13 cellular contexts compared by ENCODE assay signal in the genomic region with DNA sequence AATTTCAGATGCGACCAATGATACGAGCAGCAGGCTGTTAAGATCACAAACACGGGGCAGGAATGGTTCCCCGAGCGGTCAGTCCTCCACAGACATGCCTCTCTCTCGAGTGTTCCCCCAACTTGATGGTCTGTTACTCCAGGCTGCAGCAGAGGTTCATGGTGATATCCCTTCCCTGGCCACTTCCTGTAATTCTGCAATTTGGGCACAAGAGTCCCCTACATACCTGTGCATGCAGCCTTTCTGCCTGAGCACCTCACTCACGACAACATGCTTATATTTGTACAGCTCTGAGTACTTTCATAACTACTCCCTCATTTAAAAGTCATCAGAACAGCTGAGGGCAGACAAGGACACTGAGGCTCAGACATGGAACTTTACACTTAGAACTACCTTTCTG.
DNase-seq lines count a peak whose midpoint lies in the region; ATAC-seq and TF ChIP-seq lines count a peak whose summit lies in the region.
"Had no signal": no experiment of that assay in that cellular context is flagged by ENCODE, and none has a peak within 500 bp of the region (broad histone marks: within the 10 kb centered on the region; RNA-seq: fewer than 3 reads in every experiment).

No MANE protein-coding gene starts in this region.

- H3K4me1 ChIP-seq in right lobe of liver = no peaks in the 10 kb centered on the region

- H3K36me3 ChIP-seq in right lobe of liver (no peaks in the 10 kb centered on the region), WERI-Rb-1 (no peaks in the 10 kb centered on the region)
- H3K36me3 ChIP-seq: neural progenitor cell, stomach had no signal

- ATAC-seq in HG02884 (IDR thresholded peaks at IDR 0.05; ENCODE audit: unreplicated experiment) (peak; percentile 68), right lobe of liver (peak; percentile 58 to 85 (median 76)), HG03108 (IDR thresholded peaks at IDR 0.05; ENCODE audit: unreplicated experiment) (no peak)

- TF ChIP-seq CTCF in GM13977 (IDR thresholded peaks at IDR 0.05; ENCODE audit: extremely low read depth, insufficient read depth, missing control alignments) (peak; percentile 17), right lobe of liver (IDR thresholded peaks at IDR 0.05) (peak; percentile 8 to 34 (median 25)), WERI-Rb-1 (IDR thresholded peaks at IDR 0.05; ENCODE audit: low read depth, low read length) (no peak)

- H3K4me3 ChIP-seq in right lobe of liver (no peak overlapping the region), WERI-Rb-1 (ENCODE audit: low read depth, low read length) (no peak overlapping the region)
- H3K4me3 ChIP-seq: neural progenitor cell, stomach had no signal

- H3K27ac ChIP-seq in right lobe of liver (no peak overlapping the region), WERI-Rb-1 (no peak overlapping the region)
- H3K27ac ChIP-seq: HL-60, neural progenitor cell, VCaP had no signal

- WGBS in right lobe of liver (ENCODE audit: insufficient coverage, low coverage, low lambda C conversion rate, missing lambda C conversion rate) = 58% methylated on average over 7 of the region's 7 CpGs

- intact Hi-C loops in right lobe of liver (cut with DNase I) = no loop called here

- no peak for DNase-seq in GM13977 (ENCODE audit: low spot score)
- peak; percentile 2 for DNase-seq in SW480 (ENCODE audit: low spot score)
- peak in 1 of 3 donors; percentile 46 for DNase-seq in right lobe of liver
- no peak for DNase-seq in midbrain (lab: John Stamatoyannopoulos, UW)
- DNase-seq in WERI-Rb-1 = no peak
- DNase-seq: activated CD8-positive, alpha-beta memory T cell treated with anti-CD3 and anti-CD28 coated beads, Interleukin-2, amount 50 U/mL, for 4 hours; NK-92 treated with Interleukin-12 subunit alpha and Interleukin-12 subunit beta, amount 100 ng/mL, for 24 hours; stomach had no signal

- no peak for TF ChIP-seq POLR2A in right lobe of liver (IDR thresholded peaks at IDR 0.05)

- in situ Hi-C loops in GM13977 (cut with MboI; ENCODE audit: low pct_unique_long_range_greater_than_20kb, low sequenced_read_pairs, unreplicated experiment) = no loop called here

- H3K27me3 ChIP-seq in right lobe of liver (no peaks in the 10 kb centered on the region), WERI-Rb-1 (ENCODE audit: insufficient read depth, low read depth, severe bottlenecking) (no peaks in the 10 kb centered on the region)
- H3K27me3 ChIP-seq: neural progenitor cell, stomach had no signal

- H3K9me3 ChIP-seq in right lobe of liver = no peaks in the 10 kb centered on the region
- no peaks in the 10 kb centered on the region for H3K9me3 ChIP-seq in WERI-Rb-1 (ENCODE audit: severe bottlenecking)
- H3K9me3 ChIP-seq: stomach had no signal
